8 cellular contexts compared by ENCODE assay signal in genomic region chr19:11090264-11091032, GRCh38.
DNase-seq lines count a peak whose midpoint lies in the region; ATAC-seq and FAIRE-seq lines count a peak whose summit lies in the region.

No MANE protein-coding gene starts in this region.

- H3K27me3 ChIP-seq in layer of hippocampus (ENCODE audit: control insufficient read depth, insufficient read depth, low read length) = no peaks in the 10 kb centered on the region

- DNase-seq in AG20443 (ENCODE audit: low spot score) (peak; percentile 94), GM19239 (ENCODE audit: insufficient read length, low spot score) (peak; percentile 80), NCI-H524 (lab: John Stamatoyannopoulos, UW) (peak; percentile 96 to 98)
- peak; percentile 99 for DNase-seq in activated CD4-positive, alpha-beta T cell treated with anti-CD3 and anti-CD28 coated beads for 48 hours
- peak; percentile 90 to 94 for DNase-seq in stimulated activated CD4-positive, alpha-beta T cell treated with anti-CD3 and anti-CD28 coated beads, Interleukin-1b, Interleukin-23, amount 100 ng/mL, for 1 hour (ENCODE audit: low read depth in 2 of 2)

- ATAC-seq in HG03442 (IDR thresholded peaks at IDR 0.05; ENCODE audit: unreplicated experiment) = peak; percentile 74

- peak overlapping the region; percentile 97 for H3K27ac ChIP-seq in cingulate gyrus (ENCODE audit: low read depth, low read length)
- peak overlapping the region; percentile 95 for H3K27ac ChIP-seq in layer of hippocampus (ENCODE audit: low read depth, low read length)

- FAIRE-seq in GM19239 (lab: Jason Lieb, UNC) = peak; percentile 59

Comparison
In these comparisons a context has a peak if more than half of its experiments do, and no peak if none do; other contexts are left out.
1. Peak in every context shown above with its lines: DNase-seq, ATAC-seq and H3K27ac ChIP-seq.